Comparison of ENCODE assay signal across 19 cellular contexts in genomic region chr14:71107921-71108320, GRCh38.
DNase-seq lines count a peak whose midpoint lies in the region; ATAC-seq and TF ChIP-seq lines count a peak whose summit lies in the region.
"Had no signal": no experiment of that assay in that cellular context is flagged by ENCODE, and none has a peak within 500 bp of the region (broad histone marks: within the 10 kb centered on the region; RNA-seq: fewer than 3 reads in every experiment).

No MANE protein-coding gene starts in this region.

- peaks cover 46% of the 10 kb centered on the region for H3K36me3 Mint-ChIP-seq in CD4-positive, CD25-positive, alpha-beta regulatory T cell
- peaks cover 12% of the 10 kb centered on the region for H3K36me3 Mint-ChIP-seq in Calu3 (ENCODE audit: insufficient read depth, unreplicated experiment)
- H3K36me3 Mint-ChIP-seq in activated naive CD8-positive, alpha-beta T cell treated with anti-CD3 and anti-CD28 coated beads for 36 hours: peaks cover 14% of the 10 kb centered on the region

- H3K79me2 ChIP-seq in osteoblast (ENCODE audit: insufficient read depth, low read length): no peaks in the 10 kb centered on the region

- no peak overlapping the region for H2AFZ ChIP-seq in osteoblast (ENCODE audit: low read length)

- intact Hi-C loops in Calu3 (cut with micrococcal nuclease; ENCODE audit: unreplicated experiment): no loop called here

- H3K27ac ChIP-seq in CD4-positive, CD25-positive, alpha-beta regulatory T cell (ENCODE audit: insufficient read depth, low read length, poor library complexity, severe bottlenecking): no peak overlapping the region
- H3K27ac ChIP-seq in osteoblast (ENCODE audit: low read depth, low read length): peak overlapping the region; percentile 51
- H3K27ac ChIP-seq: C4-2B, KMS-11 had no signal

- TF ChIP-seq CTCF in Calu3 (IDR thresholded peaks at IDR 0.05; ENCODE audit: unreplicated experiment) (no peak), osteoblast (IDR thresholded peaks at IDR 0.05; ENCODE audit: extremely low read depth, low read depth, low read length) (no peak)

- no peaks in the 10 kb centered on the region for H3K9me3 Mint-ChIP-seq in CD4-positive, CD25-positive, alpha-beta regulatory T cell
- H3K9me3 Mint-ChIP-seq in Calu3 (ENCODE audit: low read depth, unreplicated experiment): no peaks in the 10 kb centered on the region
- H3K9me3 Mint-ChIP-seq in activated naive CD8-positive, alpha-beta T cell treated with anti-CD3 and anti-CD28 coated beads for 36 hours: no peaks in the 10 kb centered on the region

- H4K20me1 ChIP-seq in osteoblast (ENCODE audit: insufficient read depth, low read length): no peaks in the 10 kb centered on the region

- CTCF ChIA-PET in Calu3 (lab: Charles Lee): no interaction called here

- H3K4me3 Mint-ChIP-seq in CD4-positive, CD25-positive, alpha-beta regulatory T cell: no peak overlapping the region
- no peak overlapping the region for H3K4me3 Mint-ChIP-seq in Calu3 (ENCODE audit: low read depth, unreplicated experiment)
- no peak overlapping the region for H3K4me3 Mint-ChIP-seq in activated naive CD8-positive, alpha-beta T cell treated with anti-CD3 and anti-CD28 coated beads for 36 hours

- H3K9me3 ChIP-seq in CD4-positive, CD25-positive, alpha-beta regulatory T cell (ENCODE audit: control insufficient read depth in 2 of 2, low read length in 2 of 2): no peaks in the 10 kb centered on the region
- no peaks in the 10 kb centered on the region for H3K9me3 ChIP-seq in osteoblast (ENCODE audit: low read depth, low read length)
- H3K9me3 ChIP-seq in HAP-1: no peaks in the 10 kb centered on the region

- H3K4me2 ChIP-seq in osteoblast (ENCODE audit: insufficient read depth, low read length): no peak overlapping the region
- H3K4me2 ChIP-seq: KMS-11 had no signal

- BruUV-seq in Calu3 (replicated peaks; lab: Mats Ljungman, UMichigan): no TSS peak

- no peak overlapping the region for H3K4me3 ChIP-seq in CD4-positive, CD25-positive, alpha-beta regulatory T cell (ENCODE audit: low read depth, low read length)
- H3K4me3 ChIP-seq in osteoblast (ENCODE audit: insufficient read depth, low read length) (no peak overlapping the region), HAP-1 (no peak overlapping the region), H7 (ENCODE audit: insufficient read depth, low read depth, low read length) (no peak overlapping the region)

- DNase-seq in CD4-positive, CD25-positive, alpha-beta regulatory T cell: no peak
- no peak for DNase-seq in Calu3
- no peak for DNase-seq in activated naive CD8-positive, alpha-beta T cell treated with anti-CD3 and anti-CD28 coated beads for 36 hours
- DNase-seq in osteoblast (ENCODE audit: insufficient read length, low spot score, missing footprints): no peak
- DNase-seq in HAP-1 (ENCODE audit: low spot score in 2 of 2): no peak
- no peak for DNase-seq in H7
- DNase-seq: ACHN, AML-193, COR-L47, GOT3, NCI-H1417, NCI-H187 treated with DMSO at 0.1 percent for 48 hours, NCI-H2227 treated with DMSO at 0.1 percent for 48 hours, NCI-H510A treated with DMSO at 0.1 percent for 48 hours, NCI-H774 had no signal

- no peak for ATAC-seq in CD4-positive, CD25-positive, alpha-beta regulatory T cell (ENCODE audit: low read depth in 2 of 2)
- no peak for ATAC-seq in HG03280 (IDR thresholded peaks at IDR 0.05; ENCODE audit: unreplicated experiment)
- ATAC-seq: Right ventricle myocardium inferior had no signal

- in situ Hi-C loops in HAP-1 (cut with MboI; ENCODE audit: low sequenced_read_pairs): no loop called here

- peak overlapping the region; percentile 2 to 50 (median 15) for H3K27ac Mint-ChIP-seq in CD4-positive, CD25-positive, alpha-beta regulatory T cell
- H3K27ac Mint-ChIP-seq in Calu3 (ENCODE audit: unreplicated experiment): peak overlapping the region; percentile 46
- peak overlapping the region; percentile 4 for H3K27ac Mint-ChIP-seq in activated naive CD8-positive, alpha-beta T cell treated with anti-CD3 and anti-CD28 coated beads for 36 hours

- H3K27me3 Mint-ChIP-seq in CD4-positive, CD25-positive, alpha-beta regulatory T cell: no peaks in the 10 kb centered on the region
- no peaks in the 10 kb centered on the region for H3K27me3 Mint-ChIP-seq in Calu3 (ENCODE audit: unreplicated experiment)
- H3K27me3 Mint-ChIP-seq in activated naive CD8-positive, alpha-beta T cell treated with anti-CD3 and anti-CD28 coated beads for 36 hours: no peaks in the 10 kb centered on the region

- H3K27me3 ChIP-seq in CD4-positive, CD25-positive, alpha-beta regulatory T cell (ENCODE audit: control insufficient read depth, insufficient read depth, low read length): no peaks in the 10 kb centered on the region
- H3K27me3 ChIP-seq in osteoblast (ENCODE audit: insufficient read depth, low read length) (no peaks in the 10 kb centered on the region), HAP-1 (ENCODE audit: low read depth) (no peaks in the 10 kb centered on the region), H7 (ENCODE audit: control insufficient read depth, insufficient read depth, low read length) (no peaks in the 10 kb centered on the region)

- no peaks in the 10 kb centered on the region for H3K4me1 ChIP-seq in CD4-positive, CD25-positive, alpha-beta regulatory T cell (ENCODE audit: control insufficient read depth, insufficient read depth, low read length, poor library complexity, severe bottlenecking)
- H3K4me1 ChIP-seq in osteoblast (ENCODE audit: insufficient read depth, low read length) (peaks cover 20% of the 10 kb centered on the region), HAP-1 (no peaks in the 10 kb centered on the region)

- peaks cover 90% of the 10 kb centered on the region for H3K36me3 ChIP-seq in CD4-positive, CD25-positive, alpha-beta regulatory T cell (ENCODE audit: control insufficient read depth, insufficient read depth, low read length)
- peaks cover 29% of the 10 kb centered on the region for H3K36me3 ChIP-seq in osteoblast (ENCODE audit: insufficient read depth, low read length)
- H3K36me3 ChIP-seq in HAP-1 (replicated peaks): peaks cover 41% of the 10 kb centered on the region
- peaks cover 5% of the 10 kb centered on the region for H3K36me3 ChIP-seq in H7 (replicated peaks; ENCODE audit: control insufficient read depth, insufficient read depth, low read length)

- peaks cover 4 to 9% (median 8%) of the 10 kb centered on the region in 4 donors for H3K4me1 Mint-ChIP-seq in CD4-positive, CD25-positive, alpha-beta regulatory T cell
- no peaks in the 10 kb centered on the region for H3K4me1 Mint-ChIP-seq in Calu3 (ENCODE audit: low read depth, unreplicated experiment)
- H3K4me1 Mint-ChIP-seq in activated naive CD8-positive, alpha-beta T cell treated with anti-CD3 and anti-CD28 coated beads for 36 hours: peaks cover 3% of the 10 kb centered on the region
